ENCODE assay signal across 28 cellular contexts in genomic region chrX:132623307-132623706, GRCh38.
"Had no signal": no experiment of that assay in that cellular context is flagged by ENCODE, and none has a peak within 500 bp of the region (broad histone marks: within the 10 kb centered on the region; RNA-seq: fewer than 3 reads in every experiment).

No MANE protein-coding gene starts in this region.

- H3K4me3 ChIP-seq: colonic mucosa, esophagus muscularis mucosa, lower lobe of right lung, neural progenitor cell, prostate gland, right atrium auricular region, smooth muscle cell, suprapubic skin, transverse colon, upper lobe of right lung, uterus had no signal

- H3K9me3 Mint-ChIP-seq: dendritic cell treated with granulocyte-macrophage colony-stimulating factor and Interleukin-4, amounts not matched to agents 40 ng/mL and 50 ng/mL, for 4 days; endodermal cell; immature natural killer cell; nephron; neural progenitor cell; stimulated activated naive CD8-positive, alpha-beta T cell treated with anti-CD3 and anti-CD28 coated beads, Interleukin-15, amount 100 ng/mL, for 72 hours had no signal

- H3K27me3 ChIP-seq: esophagus muscularis mucosa, foreskin keratinocyte, neural progenitor cell, right atrium auricular region, suprapubic skin, transverse colon, upper lobe of right lung had no signal

- H3K4me3 Mint-ChIP-seq: dendritic cell treated with granulocyte-macrophage colony-stimulating factor and Interleukin-4, amounts not matched to agents 40 ng/mL and 50 ng/mL, for 4 days; endodermal cell; immature natural killer cell; nephron; neural progenitor cell; stimulated activated naive CD8-positive, alpha-beta T cell treated with anti-CD3 and anti-CD28 coated beads, Interleukin-15, amount 100 ng/mL, for 72 hours had no signal

- H3K4me1 ChIP-seq: colonic mucosa, esophagus muscularis mucosa, foreskin keratinocyte, lower lobe of right lung, neural progenitor cell, prostate gland, right atrium auricular region, suprapubic skin, transverse colon, upper lobe of right lung, uterus had no signal

- H3K27ac ChIP-seq: colonic mucosa, esophagus muscularis mucosa, foreskin keratinocyte, lower lobe of right lung, neural progenitor cell, prostate gland, right atrium auricular region, suprapubic skin, transverse colon, upper lobe of right lung, uterus had no signal

- H3K27ac Mint-ChIP-seq: dendritic cell treated with granulocyte-macrophage colony-stimulating factor and Interleukin-4, amounts not matched to agents 40 ng/mL and 50 ng/mL, for 4 days; endodermal cell; immature natural killer cell; nephron; neural progenitor cell; stimulated activated naive CD8-positive, alpha-beta T cell treated with anti-CD3 and anti-CD28 coated beads, Interleukin-15, amount 100 ng/mL, for 72 hours had no signal

- H3K36me3 ChIP-seq: colonic mucosa, esophagus muscularis mucosa, lower lobe of right lung, neural progenitor cell, prostate gland, right atrium auricular region, suprapubic skin, transverse colon, upper lobe of right lung, uterus had no signal

- H3K27me3 Mint-ChIP-seq: dendritic cell treated with granulocyte-macrophage colony-stimulating factor and Interleukin-4, amounts not matched to agents 40 ng/mL and 50 ng/mL, for 4 days; stimulated activated naive CD8-positive, alpha-beta T cell treated with anti-CD3 and anti-CD28 coated beads, Interleukin-15, amount 100 ng/mL, for 72 hours had no signal

- H3K4me1 Mint-ChIP-seq: immature natural killer cell, nephron, neural progenitor cell had no signal

- ATAC-seq: foreskin keratinocyte; left ventricle myocardium superior; lower lobe of right lung; sciatic nerve; stimulated activated naive CD8-positive, alpha-beta T cell treated with anti-CD3 and anti-CD28 coated beads, Interleukin-15, amount 100 ng/mL, for 72 hours; upper lobe of right lung had no signal

- H2AFZ ChIP-seq: neural progenitor cell had no signal

- H3K9ac ChIP-seq: neural progenitor cell had no signal

- DNase-seq: colonic mucosa; effector CD8-positive, alpha-beta T cell; endodermal cell; foreskin keratinocyte; glutamatergic neuron; hypothalamus; immature natural killer cell; islet precursor cell; left ventricle myocardium superior; lower lobe of right lung; stimulated activated CD4-positive, alpha-beta T cell treated with anti-CD3 and anti-CD28 coated beads, Interleukin-12 subunit alpha, Interleukin-12 subunit beta, amount 100 ng/mL, for 4 hours; stimulated activated CD4-positive, alpha-beta T cell treated with anti-CD3 and anti-CD28 coated beads, Interleukin-1b, Interleukin-23, amount 100 ng/mL, for 48 hours; stimulated activated CD4-positive, alpha-beta T cell treated with anti-CD3 and anti-CD28 coated beads, Interleukin-4, amount 100 ng/mL, for 1 hour; stimulated activated CD8-positive, alpha-beta memory T cell treated with anti-CD3 and anti-CD28 coated beads, Interleukin-4, amount 100 ng/mL, for 48 hours; stimulated activated naive CD4-positive, alpha-beta T cell; stimulated activated naive CD8-positive, alpha-beta T cell treated with anti-CD3 and anti-CD28 coated beads, Interleukin-15, amount 100 ng/mL, for 72 hours; transverse colon; upper lobe of right lung; uterus had no signal

- H3K9me3 ChIP-seq: colonic mucosa, esophagus muscularis mucosa, lower lobe of right lung, prostate gland, right atrium auricular region, suprapubic skin, transverse colon, upper lobe of right lung, uterus had no signal

- H3K4me2 ChIP-seq: neural progenitor cell had no signal

- H3K36me3 Mint-ChIP-seq: immature natural killer cell, neural progenitor cell had no signal
